16 cellular contexts compared by ENCODE assay signal in genomic region chr12:77120156-77120555, GRCh38. TPM values are rescaled to one million over a fixed set of nuclear protein-coding genes. Genes with fewer than 3 reads are reported as not detected.
DNase-seq lines count a peak whose midpoint lies in the region; ATAC-seq and TF ChIP-seq lines count a peak whose summit lies in the region.
"Had no signal": no experiment of that assay in that cellular context is flagged by ENCODE, and none has a peak within 500 bp of the region (broad histone marks: within the 10 kb centered on the region; RNA-seq: fewer than 3 reads in every experiment).

No MANE protein-coding gene starts in this region.

- H4K20me1 ChIP-seq in fibroblast of lung (ENCODE audit: control insufficient read depth, extremely low read depth, insufficient read depth, low read length), result no peaks in the 10 kb centered on the region
- H4K20me1 ChIP-seq in OCI-LY7 (ENCODE audit: insufficient read depth, low read length), result no peaks in the 10 kb centered on the region

- BruUV-seq in OCI-LY7 (replicated peaks; lab: Mats Ljungman, UMichigan), result no TSS peak

- H3K9me2 ChIP-seq in OCI-LY7 (ENCODE audit: insufficient read depth, low read length), result no peaks in the 10 kb centered on the region

- DNase-seq in HCEC 1CT (peak; percentile 93), SJSA1 (ENCODE audit: low read depth in 1 of 2, low spot score in 2 of 2) (peak in 1 of 2 experiments; percentile 61), fibroblast of lung (ENCODE audit: low read depth in 2 of 2) (peak; percentile 46 to 66), OCI-LY7 (ENCODE audit: low spot score) (no peak), upper lobe of right lung (no peak), NCI-H510A treated with DMSO at 0.1 percent for 48 hours (lab: John Stamatoyannopoulos, UW) (no peak)
- DNase-seq: activated effector memory CD4-positive, alpha-beta T cell treated with Interleukin-2 at 50 U/mL for 16 hours; CD8-positive, alpha-beta T cell; effector memory CD4-positive, alpha-beta T cell; GF-D8; hippocampal formation; MV-4-11; NK-92 treated with Interleukin-12 subunit alpha and Interleukin-12 subunit beta, amount 100 ng/mL, for 24 hours; thyroid gland had no signal

- H3K27me3 ChIP-seq in SJSA1 (replicated peaks) (no peaks in the 10 kb centered on the region), fibroblast of lung (ENCODE audit: control insufficient read depth, insufficient read depth, low read length) (no peaks in the 10 kb centered on the region), skeletal muscle satellite cell (ENCODE audit: control insufficient read depth, insufficient read depth, low read length) (no peaks in the 10 kb centered on the region), upper lobe of right lung (no peaks in the 10 kb centered on the region)
- H3K27me3 ChIP-seq: thyroid gland had no signal

- H3K79me2 ChIP-seq in fibroblast of lung (ENCODE audit: control insufficient read depth, insufficient read depth, low read length), result no peaks in the 10 kb centered on the region
- no peaks in the 10 kb centered on the region for H3K79me2 ChIP-seq in OCI-LY7 (ENCODE audit: insufficient read depth, low read depth, low read length)

- no peaks in the 10 kb centered on the region for H3K36me3 ChIP-seq in SJSA1
- H3K36me3 ChIP-seq in fibroblast of lung (ENCODE audit: control insufficient read depth, insufficient read depth, low read length), result no peaks in the 10 kb centered on the region
- H3K36me3 ChIP-seq in skeletal muscle satellite cell (ENCODE audit: insufficient read depth, low read length), result no peaks in the 10 kb centered on the region
- no peaks in the 10 kb centered on the region for H3K36me3 ChIP-seq in OCI-LY7 (ENCODE audit: insufficient read depth, low read length)
- no peaks in the 10 kb centered on the region for H3K36me3 ChIP-seq in upper lobe of right lung
- H3K36me3 ChIP-seq: thyroid gland had no signal

- no peak overlapping the region for H3K4me3 ChIP-seq in SJSA1
- H3K4me3 ChIP-seq in fibroblast of lung (replicated peaks in 1 of 4; ENCODE audit: control extremely low read depth in 1 of 4, insufficient read depth in 1 of 4, low read depth in 3 of 4, low read length in 4 of 4), result no peak overlapping the region
- peak overlapping the region; percentile 23 for H3K4me3 ChIP-seq in skeletal muscle satellite cell (ENCODE audit: low read length)
- no peak overlapping the region for H3K4me3 ChIP-seq in OCI-LY7 (ENCODE audit: low read depth, low read length, poor library complexity, severe bottlenecking)
- H3K4me3 ChIP-seq in upper lobe of right lung, result no peak overlapping the region
- H3K4me3 ChIP-seq: thyroid gland had no signal

- H2AFZ ChIP-seq in fibroblast of lung (ENCODE audit: low read length), result no peak overlapping the region
- no peak overlapping the region for H2AFZ ChIP-seq in OCI-LY7 (ENCODE audit: low read length)

- H3K27ac ChIP-seq in SJSA1, result peak overlapping the region; percentile 93
- H3K27ac ChIP-seq in fibroblast of lung (ENCODE audit: insufficient read depth, low read length), result peak overlapping the region; percentile 53
- no peak overlapping the region for H3K27ac ChIP-seq in OCI-LY7 (ENCODE audit: low read depth, low read length, poor library complexity, severe bottlenecking)
- no peak overlapping the region for H3K27ac ChIP-seq in upper lobe of right lung
- H3K27ac ChIP-seq: thyroid gland had no signal

- no peak overlapping the region for H3K9ac ChIP-seq in fibroblast of lung (ENCODE audit: insufficient read depth, low read length)
- H3K9ac ChIP-seq in skeletal muscle satellite cell (ENCODE audit: low read depth, low read length), result peak overlapping the region; percentile 64

- no peak for ATAC-seq in upper lobe of right lung
- ATAC-seq: CD8-positive, alpha-beta T cell; left lobe of liver had no signal

- intact Hi-C loops in OCI-LY7 (cut with micrococcal nuclease; ENCODE audit: unreplicated experiment), result no loop called here
- intact Hi-C loops in upper lobe of right lung (cut with DNase I), result no loop called here

- H3K9me3 ChIP-seq in SJSA1 (replicated peaks), result no peaks in the 10 kb centered on the region
- H3K9me3 ChIP-seq in fibroblast of lung (ENCODE audit: control insufficient read depth, insufficient read depth, low read depth, low read length), result no peaks in the 10 kb centered on the region
- no peaks in the 10 kb centered on the region for H3K9me3 ChIP-seq in skeletal muscle satellite cell (replicated peaks; ENCODE audit: low read length)
- H3K9me3 ChIP-seq in OCI-LY7 (ENCODE audit: low read length), result no peaks in the 10 kb centered on the region
- no peaks in the 10 kb centered on the region for H3K9me3 ChIP-seq in upper lobe of right lung
- H3K9me3 ChIP-seq: thyroid gland had no signal

- TF ChIP-seq CTCF in fibroblast of lung (conservative IDR thresholded peaks at IDR 0.05 in 1 of 2, IDR thresholded peaks at IDR 0.05 in 1 of 2; ENCODE audit: low read depth in 1 of 2, low read length in 2 of 2) (no peak), OCI-LY7 (conservative IDR thresholded peaks at IDR 0.05; ENCODE audit: low read length) (no peak), upper lobe of right lung (IDR thresholded peaks at IDR 0.05) (no peak)

- CTCF ChIA-PET in OCI-LY7 (lab: Charles Lee; ENCODE audit: unreplicated experiment), result no interaction called here

- POLR2A ChIA-PET in OCI-LY7 (lab: Charles Lee), result no interaction called here

- H3K4me1 ChIP-seq in SJSA1 (replicated peaks) (peaks cover 72% of the 10 kb centered on the region), fibroblast of lung (ENCODE audit: control insufficient read depth, extremely low read depth, insufficient read depth, low read length) (peaks cover 23% of the 10 kb centered on the region), skeletal muscle satellite cell (ENCODE audit: control insufficient read depth, insufficient read depth, low read length) (peaks cover 78% of the 10 kb centered on the region), OCI-LY7 (ENCODE audit: insufficient read depth, low read length, poor library complexity, severe bottlenecking) (no peaks in the 10 kb centered on the region), upper lobe of right lung (no peaks in the 10 kb centered on the region)
- H3K4me1 ChIP-seq: thyroid gland had no signal

- H3K4me2 ChIP-seq in fibroblast of lung (ENCODE audit: extremely low read depth, insufficient read depth, low read length), result peak overlapping the region; percentile 36
- peak overlapping the region; percentile 45 for H3K4me2 ChIP-seq in skeletal muscle satellite cell (ENCODE audit: low read length)
- H3K4me2 ChIP-seq in OCI-LY7 (ENCODE audit: low read length), result no peak overlapping the region

RNA-seq across cellular contexts. Expression of gene E2F7, which starts 54.8 kb away (rescaled TPM):
- 11.6 and 22.1 TPM in 2 replicates for total RNA-seq in SJSA1 (2014; rRNA removed; shearing (Covaris generic))
- total RNA-seq in fibroblast of lung (4.6 and 9.7 TPM in 2 replicates), OCI-LY7 (2022) (16.7 and 17.1 TPM in 2 replicates), upper lobe of right lung (0.29 TPM)
- polyA plus RNA-seq in fibroblast of lung, result 3.6 and 12.9 TPM in 2 replicates
- 2.3 and 6.9 TPM in 2 replicates for polyA plus RNA-seq in fibroblast of lung (2012)
- 4.2 and 27.6 TPM in 2 replicates for polyA minus RNA-seq in fibroblast of lung (ENCODE audit: low replicate concordance)
- total RNA-seq in skeletal muscle satellite cell (2012; rRNA removed), result 7.6 and 9.4 TPM in 2 replicates
- total RNA-seq in OCI-LY7 (2014; rRNA removed; shearing (Covaris generic)), result 19.0 and 33.4 TPM in 2 replicates

Comparison
In these comparisons a context has a peak if more than half of its experiments do, and no peak if none do; other contexts are left out.
1. DNase-seq: peak in HCEC 1CT (single experiment) and fibroblast of lung (2 of 2); none in OCI-LY7 (single experiment), upper lobe of right lung (single experiment) and NCI-H510A treated with DMSO at 0.1 percent for 48 hours (single experiment).
2. H3K27ac ChIP-seq: peak in SJSA1 (single experiment) and fibroblast of lung (single experiment); none in OCI-LY7 (single experiment) and upper lobe of right lung (single experiment).